Comparison of ENCODE assay signal across 2 cellular contexts in genomic region chr19:10183926-10184325, GRCh38.
A peak's percentile ranks its signal among the peaks of the same experiment; 100 is the strongest.
TF ChIP-seq lines count a peak whose summit lies in the region.

No MANE protein-coding gene starts in this region.

TF ChIP-seq in HEK293, 187 proteins besides CTCF, POLR2A, EP300 and RAD21:
- TF ChIP-seq ZNF513 (tag by site-specific recombination; IDR thresholded peaks at IDR 0.05), result no peak
- TF ChIP-seq ZBTB26 (tag by site-specific recombination; optimal IDR thresholded peaks at IDR 0.05), result no peak
- no peak for TF ChIP-seq GLIS1 (tag by site-specific recombination; IDR thresholded peaks at IDR 0.05)
- TF ChIP-seq ZNF341 (tag by site-specific recombination; IDR thresholded peaks at IDR 0.05; ENCODE audit: low read depth), result 0 out of 2 replicates have a peak, but pooled peaks have one; percentile 16
- TF ChIP-seq ZNF558 (tag by site-specific recombination; IDR thresholded peaks at IDR 0.05), result no peak

TF ChIP-seq in GM12878, 131 proteins besides CTCF, POLR2A, EP300 and RAD21:
- TF ChIP-seq POU2F2 (IDR thresholded peaks at IDR 0.05; ENCODE audit: borderline replicate concordance, low read depth, low read length) (no peak), ETV6 (conservative IDR thresholded peaks at IDR 0.05 in 1 of 2, IDR thresholded peaks at IDR 0.05 in 1 of 2; ENCODE audit: borderline replicate concordance in 1 of 2, low read depth in 1 of 2) (no peak), DPF2 (IDR thresholded peaks at IDR 0.05) (no peak), JUNB (IDR thresholded peaks at IDR 0.05) (peak; percentile 34; the same call in 1 of the 2 replicates), ZBTB4 (CRISPR knock-in tag; IDR thresholded peaks at IDR 0.05) (no peak), CREM (IDR thresholded peaks at IDR 0.05; ENCODE audit: low read depth) (0 out of 2 replicates have a peak, but pooled peaks have one; percentile 11), EGR1 (IDR thresholded peaks at IDR 0.05; ENCODE audit: borderline replicate concordance in 1 of 2, low read depth in 2 of 2, low read length in 2 of 2) (no peak), TCF12 (IDR thresholded peaks at IDR 0.05; ENCODE audit: low read depth, low read length) (peak; percentile 49; the same call in 1 of the 2 replicates), ZNF622 (IDR thresholded peaks at IDR 0.05) (no peak), PRDM15 (CRISPR knock-in tag; IDR thresholded peaks at IDR 0.05) (no peak), CHD2 (IDR thresholded peaks at IDR 0.05; ENCODE audit: borderline replicate concordance, low read depth, low read length) (no peak), ZNF592 (IDR thresholded peaks at IDR 0.05) (no peak)
TF ChIP-seq in GM12878: peak in this region for 3.
